Comparison of ENCODE assay signal across 8 cellular contexts in genomic region chr12:82527165-82527780, GRCh38.
DNase-seq lines count a peak whose midpoint lies in the region; ATAC-seq, FAIRE-seq and TF ChIP-seq lines count a peak whose summit lies in the region.

No MANE protein-coding gene starts in this region.

- intact Hi-C loops in stomach (cut with DNase I; ENCODE audit: low total_unique reads): no loop called here

- 5 to 12% (median 6%) methylated on average over 5 of the region's 5 CpGs for WGBS in stomach, 5 donors

- TF ChIP-seq CTCF in D721Med (IDR thresholded peaks at IDR 0.05; ENCODE audit: insufficient read depth, missing control alignments): peak; percentile 93
- peak in 5 of 7 experiments; percentile 65 to 77 (median 74) for TF ChIP-seq CTCF in stomach (IDR thresholded peaks at IDR 0.05)

- H3K9me3 ChIP-seq in stomach: no peaks in the 10 kb centered on the region

- H3K4me3 ChIP-seq in stomach: no peak overlapping the region

- ATAC-seq in GM18909 (IDR thresholded peaks at IDR 0.05; ENCODE audit: poor library complexity, unreplicated experiment) (peak; percentile 67), HG03280 (IDR thresholded peaks at IDR 0.05; ENCODE audit: unreplicated experiment) (peak; percentile 70), GM19397 (IDR thresholded peaks at IDR 0.05; ENCODE audit: unreplicated experiment) (no peak)

- no peaks in the 10 kb centered on the region for H3K36me3 ChIP-seq in stomach

- TF ChIP-seq EP300 in stomach (IDR thresholded peaks at IDR 0.05): no peak

- peak; percentile 58 for FAIRE-seq in D721Med (lab: Jason Lieb, UNC)

- H3K27ac ChIP-seq in stomach: no peak overlapping the region

- peaks cover 0 to 10% (median 0%) of the 10 kb centered on the region in 4 donors for H3K4me1 ChIP-seq in stomach

- no peak for DNase-seq in D721Med (ENCODE audit: insufficient read length, low spot score)
- DNase-seq in NCI-H446 treated with DMSO at 0.1 percent for 48 hours (lab: John Stamatoyannopoulos, UW): peak; percentile 69
- DNase-seq in anterior cingulate cortex (lab: John Stamatoyannopoulos, UW): peak in 33 of 58 donors; percentile 1 to 81 (median 19)
- DNase-seq in iPS-NIHi11 (ENCODE audit: low spot score): peak; percentile 37
- DNase-seq in stomach: no peak

- H3K27me3 ChIP-seq in stomach: no peaks in the 10 kb centered on the region

- TF ChIP-seq POLR2A in stomach (IDR thresholded peaks at IDR 0.05): no peak

Comparison
In these comparisons a context has a peak if more than half of its experiments do, and no peak if none do; other contexts are left out.
1. DNase-seq: peak in NCI-H446 treated with DMSO at 0.1 percent for 48 hours (single experiment), anterior cingulate cortex (33 of 58) and iPS-NIHi11 (single experiment); none in D721Med (single experiment) and stomach (single experiment).